ENCODE assay signal across 8 cellular contexts in genomic region chr4:663046-663437, GRCh38. TPM values are rescaled to one million over a fixed set of nuclear protein-coding genes. Genes with fewer than 3 reads are reported as not detected.
A peak's percentile ranks its signal among the peaks of the same experiment; 100 is the strongest.
DNase-seq lines count a peak whose midpoint lies in the region; ATAC-seq and TF ChIP-seq lines count a peak whose summit lies in the region.

No MANE protein-coding gene starts in this region.

- H3K27me3 ChIP-seq in lower lobe of right lung (ENCODE audit: low read depth) (no peaks in the 10 kb centered on the region), testis (no peaks in the 10 kb centered on the region)

- peak overlapping the region; percentile 81 for H3K4me3 ChIP-seq in lower lobe of right lung
- H3K4me3 ChIP-seq in testis: peak overlapping the region; percentile 59 to 65

- H3K36me3 ChIP-seq in lower lobe of right lung (no peaks in the 10 kb centered on the region), testis (ENCODE audit: low read depth, missing control alignments) (no peaks in the 10 kb centered on the region)

- peaks cover 12% of the 10 kb centered on the region for H3K9me3 Mint-ChIP-seq in activated CD4-positive, alpha-beta T cell treated with anti-CD3 and anti-CD28 coated beads, Interleukin-2, amount 10 ng/mL, durations not matched to agents 7 days and 5 days
- H3K9me3 Mint-ChIP-seq in activated naive CD8-positive, alpha-beta T cell treated with anti-CD3 and anti-CD28 coated beads, Interleukin-2, amount 10 ng/mL, durations not matched to agents 7 days and 5 days: peaks cover 5% of the 10 kb centered on the region

- H3K9me3 ChIP-seq in lower lobe of right lung (no peaks in the 10 kb centered on the region), testis (no peaks in the 10 kb centered on the region)

- CTCF ChIA-PET in activated CD4-positive, alpha-beta T cell treated with anti-CD3 and anti-CD28 coated beads, Interleukin-2, amount 10 ng/mL, durations not matched to agents 7 days and 5 days (lab: Charles Lee): interaction anchor here (1.5 to 3.6 kb wide), 2 partner anchors 11 to 18 kb away, joined by 3 to 22 read pairs; partner anchors contain the start of genes ATP5ME and MYL5

- peak overlapping the region; percentile 73 for H3K4me3 Mint-ChIP-seq in activated CD4-positive, alpha-beta T cell treated with anti-CD3 and anti-CD28 coated beads, Interleukin-2, amount 10 ng/mL, durations not matched to agents 7 days and 5 days
- peak overlapping the region; percentile 86 for H3K4me3 Mint-ChIP-seq in activated naive CD8-positive, alpha-beta T cell treated with anti-CD3 and anti-CD28 coated beads, Interleukin-2, amount 10 ng/mL, durations not matched to agents 7 days and 5 days

- 26 to 42% methylated on average over 20 of the region's 20 CpGs for WGBS in testis, 2 donors

- no peak for TF ChIP-seq POLR2A in testis (IDR thresholded peaks at IDR 0.05)

- POLR2A ChIA-PET in activated CD4-positive, alpha-beta T cell treated with anti-CD3 and anti-CD28 coated beads, Interleukin-2, amount 10 ng/mL, durations not matched to agents 7 days and 5 days (lab: Charles Lee): no interaction called here
- POLR2A ChIA-PET in activated naive CD8-positive, alpha-beta T cell treated with anti-CD3 and anti-CD28 coated beads, Interleukin-2, amount 10 ng/mL, durations not matched to agents 7 days and 5 days (lab: Charles Lee): interaction anchor here (1.1 to 4.2 kb wide), 3 partner anchors 11 to 188 kb away, joined by 4 to 59 read pairs (median 5); partner anchors contain the start of genes ATP5ME and MYL5

- peaks cover 17% of the 10 kb centered on the region for H3K4me1 ChIP-seq in lower lobe of right lung
- peaks cover 5% of the 10 kb centered on the region for H3K4me1 ChIP-seq in testis

- peak overlapping the region; percentile 69 for H3K27ac ChIP-seq in lower lobe of right lung
- H3K27ac ChIP-seq in testis: no peak overlapping the region

- peaks cover 19% of the 10 kb centered on the region for H3K4me1 Mint-ChIP-seq in activated CD4-positive, alpha-beta T cell treated with anti-CD3 and anti-CD28 coated beads, Interleukin-2, amount 10 ng/mL, durations not matched to agents 7 days and 5 days
- peaks cover 6% of the 10 kb centered on the region for H3K4me1 Mint-ChIP-seq in activated naive CD8-positive, alpha-beta T cell treated with anti-CD3 and anti-CD28 coated beads, Interleukin-2, amount 10 ng/mL, durations not matched to agents 7 days and 5 days

- TF ChIP-seq CTCF in lower lobe of right lung (IDR thresholded peaks at IDR 0.05): no peak
- no peak for TF ChIP-seq CTCF in testis (IDR thresholded peaks at IDR 0.05)

- peaks cover 14% of the 10 kb centered on the region for H3K36me3 Mint-ChIP-seq in activated CD4-positive, alpha-beta T cell treated with anti-CD3 and anti-CD28 coated beads, Interleukin-2, amount 10 ng/mL, durations not matched to agents 7 days and 5 days (ENCODE audit: low read depth)
- peaks cover 19% of the 10 kb centered on the region for H3K36me3 Mint-ChIP-seq in activated naive CD8-positive, alpha-beta T cell treated with anti-CD3 and anti-CD28 coated beads, Interleukin-2, amount 10 ng/mL, durations not matched to agents 7 days and 5 days

- peak; percentile 2 for ATAC-seq in activated naive CD8-positive, alpha-beta T cell treated with anti-CD3 and anti-CD28 coated beads, Interleukin-2, amount 10 ng/mL, durations not matched to agents 7 days and 5 days (ENCODE audit: low read depth)
- ATAC-seq in lower lobe of right lung (peak; percentile 6 to 13), GM19455 (IDR thresholded peaks at IDR 0.05; ENCODE audit: unreplicated experiment) (no peak), GM21367 (IDR thresholded peaks at IDR 0.05; ENCODE audit: unreplicated experiment) (no peak), HG02970 (IDR thresholded peaks at IDR 0.05; ENCODE audit: low FRiP score, unreplicated experiment) (no peak)

- peak overlapping the region; percentile 87 for H3K27ac Mint-ChIP-seq in activated CD4-positive, alpha-beta T cell treated with anti-CD3 and anti-CD28 coated beads, Interleukin-2, amount 10 ng/mL, durations not matched to agents 7 days and 5 days
- H3K27ac Mint-ChIP-seq in activated naive CD8-positive, alpha-beta T cell treated with anti-CD3 and anti-CD28 coated beads, Interleukin-2, amount 10 ng/mL, durations not matched to agents 7 days and 5 days: peak overlapping the region; percentile 82

- intact Hi-C loops in lower lobe of right lung (cut with DNase I) (no loop called here), testis (cut with DNase I; ENCODE audit: low total_unique reads) (no loop called here)

- no peak for DNase-seq in activated CD4-positive, alpha-beta T cell treated with anti-CD3 and anti-CD28 coated beads, Interleukin-2, amount 10 ng/mL, durations not matched to agents 7 days and 5 days
- no peak for DNase-seq in activated CD4-positive, alpha-beta T cell treated with anti-CD3 and anti-CD28 coated beads for 4 hours
- no peak for DNase-seq in activated naive CD8-positive, alpha-beta T cell treated with anti-CD3 and anti-CD28 coated beads, Interleukin-2, amount 10 ng/mL, durations not matched to agents 7 days and 5 days
- DNase-seq in lower lobe of right lung (no peak), testis (no peak)

- H3K27me3 Mint-ChIP-seq in activated CD4-positive, alpha-beta T cell treated with anti-CD3 and anti-CD28 coated beads, Interleukin-2, amount 10 ng/mL, durations not matched to agents 7 days and 5 days: no peaks in the 10 kb centered on the region
- no peaks in the 10 kb centered on the region for H3K27me3 Mint-ChIP-seq in activated naive CD8-positive, alpha-beta T cell treated with anti-CD3 and anti-CD28 coated beads, Interleukin-2, amount 10 ng/mL, durations not matched to agents 7 days and 5 days

RNA-seq across cellular contexts. Expression of gene ATP5ME, which starts 11.0 kb away (rescaled TPM):
- 100 to 1,000 TPM; 162 to 183 TPM for total RNA-seq in activated CD4-positive, alpha-beta T cell treated with anti-CD3 and anti-CD28 coated beads, Interleukin-2, amount 10 ng/mL, durations not matched to agents 7 days and 5 days
- 100 to 1,000 TPM; 184 to 191 TPM for total RNA-seq in activated naive CD8-positive, alpha-beta T cell treated with anti-CD3 and anti-CD28 coated beads, Interleukin-2, amount 10 ng/mL, durations not matched to agents 7 days and 5 days
- total RNA-seq in lower lobe of right lung (173 TPM), testis (100 to 1,000 TPM; 123 to 139 TPM)
- polyA plus RNA-seq in testis (ENCODE audit: insufficient read depth, low read depth, low replicate concordance): 299 TPM

RNA-seq across cellular contexts. Expression of gene MYL5, which starts 11.3 kb away (rescaled TPM):
- total RNA-seq in activated CD4-positive, alpha-beta T cell treated with anti-CD3 and anti-CD28 coated beads, Interleukin-2, amount 10 ng/mL, durations not matched to agents 7 days and 5 days: 10 to 100 TPM; 17.8 to 19.0 TPM
- 10 to 100 TPM; 20.0 to 21.5 TPM for total RNA-seq in activated naive CD8-positive, alpha-beta T cell treated with anti-CD3 and anti-CD28 coated beads, Interleukin-2, amount 10 ng/mL, durations not matched to agents 7 days and 5 days
- total RNA-seq in lower lobe of right lung (9.7 TPM), testis (10 to 100 TPM; 34.2 to 45.0 TPM)
- polyA plus RNA-seq in testis (ENCODE audit: insufficient read depth, low read depth, low replicate concordance): 33.9 TPM

RNA-seq across cellular contexts. Expression of gene SLC49A3, which starts 25.9 kb away (rescaled TPM):
- total RNA-seq in activated CD4-positive, alpha-beta T cell treated with anti-CD3 and anti-CD28 coated beads, Interleukin-2, amount 10 ng/mL, durations not matched to agents 7 days and 5 days: under 1 TPM in 1 of 2 experiments, not detected in 1; 0.35 TPM
- 1 to 10 TPM; 2.0 to 2.1 TPM for total RNA-seq in activated naive CD8-positive, alpha-beta T cell treated with anti-CD3 and anti-CD28 coated beads, Interleukin-2, amount 10 ng/mL, durations not matched to agents 7 days and 5 days
- total RNA-seq in lower lobe of right lung (31.5 TPM), testis (10 to 100 TPM in 1 of 2 donors, 1 to 10 TPM in 1; 7.3 to 10.1 TPM)
- polyA plus RNA-seq in testis (ENCODE audit: insufficient read depth, low read depth, low replicate concordance): 23.5 TPM

RNA-seq across cellular contexts. Expression of gene PDE6B, which starts 37.7 kb away (rescaled TPM):
- total RNA-seq in activated CD4-positive, alpha-beta T cell treated with anti-CD3 and anti-CD28 coated beads, Interleukin-2, amount 10 ng/mL, durations not matched to agents 7 days and 5 days: 10 to 100 TPM; 15.9 to 18.7 TPM
- total RNA-seq in activated naive CD8-positive, alpha-beta T cell treated with anti-CD3 and anti-CD28 coated beads, Interleukin-2, amount 10 ng/mL, durations not matched to agents 7 days and 5 days: 10 to 100 TPM; 16.6 to 23.2 TPM
- total RNA-seq in lower lobe of right lung (5.5 TPM), testis (10 to 100 TPM in 1 of 2 donors, 1 to 10 TPM in 1; 5.9 to 11.4 TPM)
- 5.9 TPM for polyA plus RNA-seq in testis (ENCODE audit: insufficient read depth, low read depth, low replicate concordance)

RNA-seq across cellular contexts. Expression of gene PCGF3, which starts 42.6 kb away (rescaled TPM):
- total RNA-seq in activated CD4-positive, alpha-beta T cell treated with anti-CD3 and anti-CD28 coated beads, Interleukin-2, amount 10 ng/mL, durations not matched to agents 7 days and 5 days: 10 to 100 TPM; 34.9 to 36.8 TPM
- 10 to 100 TPM; 45.4 to 51.6 TPM for total RNA-seq in activated naive CD8-positive, alpha-beta T cell treated with anti-CD3 and anti-CD28 coated beads, Interleukin-2, amount 10 ng/mL, durations not matched to agents 7 days and 5 days
- 44.8 TPM for total RNA-seq in lower lobe of right lung
- total RNA-seq in testis: 10 to 100 TPM; 84.2 to 84.8 TPM
- 37.3 TPM for polyA plus RNA-seq in testis (ENCODE audit: insufficient read depth, low read depth, low replicate concordance)

Comparison
In these comparisons a context has a peak if more than half of its experiments do, and no peak if none do; other contexts are left out.
1. ATAC-seq: peak in activated naive CD8-positive, alpha-beta T cell treated with anti-CD3 and anti-CD28 coated beads, Interleukin-2, amount 10 ng/mL, durations not matched to agents 7 days and 5 days (single experiment) and lower lobe of right lung (2 of 2); none in GM19455 (single experiment), GM21367 (single experiment) and HG02970 (single experiment).